Comparison of ENCODE assay signal across 1 cellular context in genomic region chr6:24145690-24146131, GRCh38.
TF ChIP-seq lines count a peak whose summit lies in the region.

No MANE protein-coding gene starts in this region.

TF ChIP-seq in HepG2, 621 proteins besides CTCF, POLR2A, EP300 and RAD21 (continued from another document and continues in another):
- TF ChIP-seq THRA (CRISPR knock-in tag; IDR thresholded peaks at IDR 0.05; ENCODE audit: borderline replicate concordance) (no peak; the same call in 1 of the 2 replicates), ZNF639 (CRISPR knock-in tag; conservative IDR thresholded peaks at IDR 0.05) (no peak; the same call in 1 of the 2 replicates), ZNF510 (CRISPR knock-in tag; IDR thresholded peaks at IDR 0.05; ENCODE audit: low read depth) (no peak), ZSCAN31 (CRISPR knock-in tag; IDR thresholded peaks at IDR 0.05; ENCODE audit: low read depth) (peak; percentile 27; the same call in 1 of the 2 replicates), CHD2 (IDR thresholded peaks at IDR 0.05; ENCODE audit: low read depth, low read length) (no peak), U2AF2 (IDR thresholded peaks at IDR 0.05; ENCODE audit: low read depth, low read length) (no peak), EHMT2 (IDR thresholded peaks at IDR 0.05; ENCODE audit: borderline replicate concordance, low read depth, low read length) (peak; percentile 78; the same call in 1 of the 2 replicates), NAIF1 (CRISPR knock-in tag; IDR thresholded peaks at IDR 0.05; ENCODE audit: borderline replicate concordance) (no peak; the same call in 1 of the 2 replicates), ZNF598 (CRISPR knock-in tag; IDR thresholded peaks at IDR 0.05; ENCODE audit: borderline replicate concordance) (0 out of 2 replicates have a peak, but pooled peaks have one; percentile 11), CBX5 (CRISPR knock-in tag; IDR thresholded peaks at IDR 0.05; ENCODE audit: borderline replicate concordance) (no peak), ZNF367 (CRISPR knock-in tag; IDR thresholded peaks at IDR 0.05; ENCODE audit: borderline replicate concordance) (no peak), ZNF75D (CRISPR knock-in tag; IDR thresholded peaks at IDR 0.05; ENCODE audit: borderline replicate concordance) (no peak), ZNF564 (CRISPR knock-in tag; IDR thresholded peaks at IDR 0.05) (no peak), ZUFSP (CRISPR knock-in tag; IDR thresholded peaks at IDR 0.05; ENCODE audit: borderline replicate concordance) (no peak), DDIT3 (CRISPR knock-in tag; IDR thresholded peaks at IDR 0.05) (no peak), AKNA (CRISPR knock-in tag; IDR thresholded peaks at IDR 0.05; ENCODE audit: borderline replicate concordance) (no peak), SRY (CRISPR knock-in tag; IDR thresholded peaks at IDR 0.05) (no peak), BRCA1 (CRISPR knock-in tag; IDR thresholded peaks at IDR 0.05) (0 out of 2 replicates have a peak, but pooled peaks have one; percentile 28), PHB2 (IDR thresholded peaks at IDR 0.05; ENCODE audit: partially characterized antibody) (no peak), HDAC2 (CRISPR knock-in tag; IDR thresholded peaks at IDR 0.05) (peak; percentile 80), ZNF782 (CRISPR knock-in tag; IDR thresholded peaks at IDR 0.05; ENCODE audit: borderline replicate concordance) (no peak), HNF1A (IDR thresholded peaks at IDR 0.05; ENCODE audit: low read depth) (peak; percentile 47; the same call in 1 of the 2 replicates), HNF1A (CRISPR knock-in tag; IDR thresholded peaks at IDR 0.05; ENCODE audit: borderline replicate concordance) (peak; percentile 44; the same call in 1 of the 2 replicates), SMAD1 (CRISPR knock-in tag; IDR thresholded peaks at IDR 0.05; ENCODE audit: borderline replicate concordance, low read depth) (no peak), KDM1A (CRISPR knock-in tag; IDR thresholded peaks at IDR 0.05) (peak; percentile 88), PITX1 (CRISPR knock-in tag; IDR thresholded peaks at IDR 0.05) (peak; percentile 67; the same call in 1 of the 2 replicates), FOSL2 (CRISPR knock-in tag; IDR thresholded peaks at IDR 0.05) (peak; percentile 40), PRDM4 (CRISPR knock-in tag; IDR thresholded peaks at IDR 0.05; ENCODE audit: borderline replicate concordance) (no peak), ATM (IDR thresholded peaks at IDR 0.05; ENCODE audit: borderline replicate concordance) (no peak), KDM5B (CRISPR knock-in tag; IDR thresholded peaks at IDR 0.05; ENCODE audit: borderline replicate concordance) (no peak), MTF1 (CRISPR knock-in tag; IDR thresholded peaks at IDR 0.05) (no peak), SP2 (CRISPR knock-in tag; IDR thresholded peaks at IDR 0.05) (no peak), ZFP82 (CRISPR knock-in tag; IDR thresholded peaks at IDR 0.05; ENCODE audit: borderline replicate concordance) (no peak), ATF7-NPFF (CRISPR knock-in tag; IDR thresholded peaks at IDR 0.05; ENCODE audit: low read depth) (0 out of 2 replicates have a peak, but pooled peaks have one; percentile 37), ZNF30 (CRISPR knock-in tag; IDR thresholded peaks at IDR 0.05) (no peak), ZNF547 (CRISPR knock-in tag; IDR thresholded peaks at IDR 0.05) (no peak), DMTF1 (CRISPR knock-in tag; IDR thresholded peaks at IDR 0.05) (no peak), CREB3 (CRISPR knock-in tag; IDR thresholded peaks at IDR 0.05) (no peak), DPF2 (CRISPR knock-in tag; IDR thresholded peaks at IDR 0.05; ENCODE audit: borderline replicate concordance, low read depth) (peak; percentile 66; the same call in 1 of the 2 replicates), ESRRA (CRISPR knock-in tag; IDR thresholded peaks at IDR 0.05; ENCODE audit: low read depth) (no peak), ARNTL (CRISPR knock-in tag; IDR thresholded peaks at IDR 0.05) (no peak), MAFF (IDR thresholded peaks at IDR 0.05; ENCODE audit: low read depth, low read length) (no peak), DR1 (CRISPR knock-in tag; IDR thresholded peaks at IDR 0.05) (no peak), ARNT (IDR thresholded peaks at IDR 0.05) (no peak), ZFP90 (CRISPR knock-in tag; IDR thresholded peaks at IDR 0.05; ENCODE audit: borderline replicate concordance) (0 out of 2 replicates have a peak, but pooled peaks have one; percentile 23)
